23 cellular contexts compared by ENCODE assay signal in the genomic region with DNA sequence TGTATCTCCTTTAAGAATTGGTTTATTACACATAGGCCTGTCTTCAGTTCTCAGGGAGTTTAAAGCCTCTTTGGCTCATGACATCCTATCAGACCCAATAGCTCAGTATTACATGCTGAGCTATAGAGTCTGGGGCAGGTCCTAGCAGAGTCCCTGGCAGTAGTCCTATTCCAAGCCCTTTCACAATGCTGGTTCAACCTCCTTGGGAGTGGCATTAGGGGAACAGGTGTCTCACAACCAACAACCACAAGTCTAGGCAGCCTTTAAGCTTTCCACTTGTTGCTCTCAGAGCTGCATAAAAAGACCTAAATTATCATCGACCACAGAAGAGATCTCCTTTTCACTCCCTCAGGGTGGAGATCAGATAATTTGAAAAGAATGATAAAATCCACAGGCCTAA. TPM values are rescaled to one million over a fixed set of nuclear protein-coding genes. Genes with fewer than 3 reads are reported as not detected.
A peak's percentile ranks its signal among the peaks of the same experiment; 100 is the strongest.
DNase-seq lines count a peak whose midpoint lies in the region; ATAC-seq and TF ChIP-seq lines count a peak whose summit lies in the region.
"Had no signal": no experiment of that assay in that cellular context is flagged by ENCODE, and none has a peak within 500 bp of the region (broad histone marks: within the 10 kb centered on the region; RNA-seq: fewer than 3 reads in every experiment).

No MANE protein-coding gene starts in this region.

- H3T11ph ChIP-seq in H9 (ENCODE audit: low read length): no peak overlapping the region

- no peak overlapping the region for H2BK5ac ChIP-seq in H9 (ENCODE audit: insufficient read length, low read length)

- H3K14ac ChIP-seq in H9 (ENCODE audit: insufficient read depth, low read length): no peak overlapping the region

- H3K4me1 ChIP-seq in left ventricle myocardium inferior (peaks cover 8% of the 10 kb centered on the region), right cardiac atrium (ENCODE audit: control insufficient read depth, insufficient read depth, low read length) (no peaks in the 10 kb centered on the region), prostate gland (replicated peaks) (no peaks in the 10 kb centered on the region), H9 (ENCODE audit: insufficient read depth, low read length) (no peaks in the 10 kb centered on the region)
- H3K4me1 ChIP-seq: BLaER1 had no signal

- no peak overlapping the region for H3K56ac ChIP-seq in H9 (ENCODE audit: insufficient read length, low read depth, low read length)

- H2BK120ac ChIP-seq in H9 (ENCODE audit: low read depth, low read length, poor library complexity, severe bottlenecking): no peak overlapping the region

- no peak overlapping the region for H3K4me2 ChIP-seq in H9 (ENCODE audit: insufficient read depth, insufficient read length, low read length)
- H3K4me2 ChIP-seq: BLaER1, GM23338, KMS-11, SK-N-SH had no signal

- H3K23ac ChIP-seq in H9 (ENCODE audit: insufficient read length, low read depth, low read length): no peak overlapping the region

- H4K8ac ChIP-seq in H9 (replicated peaks; ENCODE audit: insufficient read length, low read depth, low read length): no peak overlapping the region

- no peaks in the 10 kb centered on the region for H3K79me2 ChIP-seq in H9 (ENCODE audit: insufficient read depth, low read length)

- no peak for TF ChIP-seq POLR2A in prostate gland (IDR thresholded peaks at IDR 0.05)

- H2AFZ ChIP-seq in H9 (ENCODE audit: low read length): no peak overlapping the region
- H2AFZ ChIP-seq: GM23338 had no signal

- no peak overlapping the region for H3K9ac ChIP-seq in H9 (ENCODE audit: extremely low read depth, insufficient read length, low read length)
- H3K9ac ChIP-seq: BLaER1, KMS-11, SK-N-SH had no signal

- H3K27ac ChIP-seq in left ventricle myocardium inferior (replicated peaks) (peak overlapping the region; percentile 41), right cardiac atrium (ENCODE audit: low read length) (no peak overlapping the region), prostate gland (no peak overlapping the region), H9 (ENCODE audit: insufficient read length, low read depth, low read length) (no peak overlapping the region)
- H3K27ac ChIP-seq: BLaER1, KMS-11 had no signal

- H3K18ac ChIP-seq in H9 (ENCODE audit: insufficient read length, low read depth, low read length): no peak overlapping the region

- H3K4me3 ChIP-seq in left ventricle myocardium inferior (no peak overlapping the region), right cardiac atrium (ENCODE audit: low read length) (no peak overlapping the region), prostate gland (no peak overlapping the region)
- H3K4me3 ChIP-seq: BLaER1, GM23338, HAP-1 had no signal

- H3K9me3 Mint-ChIP-seq in endothelial cell (ENCODE audit: unreplicated experiment): no peaks in the 10 kb centered on the region
- peaks cover 0 to 5% of the 10 kb centered on the region in 2 experiments; a peak in 2 of 5 replicates for H3K9me3 Mint-ChIP-seq in H9
- H3K9me3 Mint-ChIP-seq: CD4-positive, CD25-positive, alpha-beta regulatory T cell had no signal

- no peaks in the 10 kb centered on the region for H3K36me3 ChIP-seq in left ventricle myocardium inferior
- no peaks in the 10 kb centered on the region for H3K36me3 ChIP-seq in prostate gland
- H3K36me3 ChIP-seq: BLaER1, HAP-1 had no signal

- no peak overlapping the region for H4K91ac ChIP-seq in H9 (ENCODE audit: insufficient read length, low read depth, low read length)

- WGBS in right cardiac atrium: 81% methylated on average over 1 of the region's 1 CpG
- WGBS in prostate gland: 38% methylated on average over 1 of the region's 1 CpG
- no CpG with 5 or more reads among the region's 1 CpG for WGBS in H9 (ENCODE audit: extremely low coverage, insufficient read length, low lambda C conversion rate)

- H3K4me3 Mint-ChIP-seq in endothelial cell (ENCODE audit: unreplicated experiment) (no peak overlapping the region), H9 (no peak overlapping the region)
- H3K4me3 Mint-ChIP-seq: CD4-positive, CD25-positive, alpha-beta regulatory T cell; GM23338 had no signal

- H4K20me1 ChIP-seq in H9 (ENCODE audit: control insufficient read depth, insufficient read depth, insufficient read length): no peaks in the 10 kb centered on the region
- H4K20me1 ChIP-seq: BLaER1 had no signal

- ATAC-seq in right cardiac atrium: no peak
- no peak for ATAC-seq in HG02763 (IDR thresholded peaks at IDR 0.05; ENCODE audit: unreplicated experiment)
- ATAC-seq: GM23338 had no signal

- peaks cover 58% of the 10 kb centered on the region for H3K4me1 Mint-ChIP-seq in endothelial cell (ENCODE audit: unreplicated experiment)
- peaks cover 7 to 8% of the 10 kb centered on the region in 2 experiments for H3K4me1 Mint-ChIP-seq in H9
- H3K4me1 Mint-ChIP-seq: CD4-positive, CD25-positive, alpha-beta regulatory T cell had no signal

- no peak overlapping the region for H4K5ac ChIP-seq in H9 (ENCODE audit: insufficient read length, low read depth, low read length)

- no peak overlapping the region for H2AK5ac ChIP-seq in H9 (ENCODE audit: insufficient read length, low read length)

- H3K36me3 Mint-ChIP-seq in endothelial cell (ENCODE audit: low read depth, unreplicated experiment) (no peaks in the 10 kb centered on the region), H9 (ENCODE audit: insufficient read depth in 1 of 3, low read depth in 3 of 3) (peaks cover 0 to 5% (median 2%) of the 10 kb centered on the region in 3 experiments; a peak in 2 of 7 replicates)
- H3K36me3 Mint-ChIP-seq: CD4-positive, CD25-positive, alpha-beta regulatory T cell had no signal

- peaks cover 9% of the 10 kb centered on the region for H3K27me3 ChIP-seq in left ventricle myocardium inferior (ENCODE audit: low read depth)
- H3K27me3 ChIP-seq in right cardiac atrium (ENCODE audit: control insufficient read depth, insufficient read depth): no peaks in the 10 kb centered on the region
- no peaks in the 10 kb centered on the region for H3K27me3 ChIP-seq in prostate gland (replicated peaks; ENCODE audit: insufficient read depth)
- H3K27me3 ChIP-seq in H9 (ENCODE audit: insufficient read depth, low read length): no peaks in the 10 kb centered on the region
- H3K27me3 ChIP-seq: BLaER1 had no signal

- intact Hi-C loops in left ventricle myocardium inferior (cut with micrococcal nuclease) (no loop called here), right cardiac atrium (cut with DNase I) (no loop called here), prostate gland (cut with DNase I) (no loop called here)

- no peaks in the 10 kb centered on the region for H3K79me1 ChIP-seq in H9 (ENCODE audit: insufficient read depth, low read depth, low read length, poor library complexity, severe bottlenecking)

- H3K4ac ChIP-seq in H9 (ENCODE audit: low read depth, low read length): no peak overlapping the region

- H3K27ac Mint-ChIP-seq in endothelial cell (ENCODE audit: unreplicated experiment): peak overlapping the region; percentile 93
- H3K27ac Mint-ChIP-seq in H9: no peak overlapping the region
- H3K27ac Mint-ChIP-seq: CD4-positive, CD25-positive, alpha-beta regulatory T cell; GM23338 had no signal

- no peak overlapping the region for H2BK20ac ChIP-seq in H9 (ENCODE audit: low read depth, low read length, poor library complexity, severe bottlenecking)

- DNase-seq in left ventricle myocardium inferior: no peak
- no peak for DNase-seq in right cardiac atrium
- DNase-seq in endothelial cell (ENCODE audit: low spot score): no peak
- DNase-seq in prostate gland (ENCODE audit: low spot score): peak; percentile 17
- DNase-seq in HUDEP-2 (lab: John Stamatoyannopoulos, UW; ENCODE audit: unreplicated experiment in 76 of 76): no peak
- no peak for DNase-seq in H9
- DNase-seq: CD4-positive, CD25-positive, alpha-beta regulatory T cell; DMS53; GF-D8; IMR-90; NCI-H1092; NCI-H1417 treated with DMSO at 0.1 percent for 48 hours; NCI-H1694 treated with DMSO at 0.1 percent for 48 hours; NCI-H2081 treated with DMSO at 0.1 percent for 48 hours; NCI-H524; NCI-H748 treated with DMSO at 0.1 percent for 48 hours; SK-N-SH had no signal

- H3K23me2 ChIP-seq in H9 (ENCODE audit: insufficient read length, low read depth, low read length, poor library complexity, severe bottlenecking): no peaks in the 10 kb centered on the region

- TF ChIP-seq CTCF in left ventricle myocardium inferior (IDR thresholded peaks at IDR 0.05; ENCODE audit: borderline replicate concordance) (no peak), endothelial cell (IDR thresholded peaks at IDR 0.05; ENCODE audit: unreplicated experiment) (no peak), prostate gland (IDR thresholded peaks at IDR 0.05) (no peak), H9 (conservative IDR thresholded peaks at IDR 0.05) (no peak)

- H2BK12ac ChIP-seq in H9 (ENCODE audit: insufficient read length, low read depth, low read length): no peak overlapping the region

- H2BK15ac ChIP-seq in H9 (ENCODE audit: low read depth, low read length): no peak overlapping the region

- H3K27me3 Mint-ChIP-seq in endothelial cell (ENCODE audit: unreplicated experiment) (peaks cover 2% of the 10 kb centered on the region), H9 (ENCODE audit: low read depth) (peaks cover 7% of the 10 kb centered on the region)

- H3K9me3 ChIP-seq in left ventricle myocardium inferior (replicated peaks): no peaks in the 10 kb centered on the region
- H3K9me3 ChIP-seq in right cardiac atrium (ENCODE audit: control insufficient read depth, low read length): no peaks in the 10 kb centered on the region
- no peaks in the 10 kb centered on the region for H3K9me3 ChIP-seq in prostate gland
- H3K9me3 ChIP-seq in H9 (ENCODE audit: control insufficient read depth, low read depth, low read length): no peaks in the 10 kb centered on the region
- H3K9me3 ChIP-seq: HAP-1, SK-N-SH had no signal

RNA-seq across cellular contexts. Expression of a gene that starts 22.8 kb away (rescaled TPM):
- total RNA-seq in left ventricle myocardium inferior (1.9 TPM), right cardiac atrium (1 to 10 TPM; 1.4 to 2.4 (median 1.6) TPM), endothelial cell (ENCODE audit: unreplicated experiment) (19.1 TPM), prostate gland (1 to 10 TPM; 1.2 to 3.2 TPM), H9 (2021) (0.13 and 0.22 TPM in 2 replicates)
- 2.8 TPM for polyA plus RNA-seq in right cardiac atrium
- total RNA-seq: IMR-90 had no signal
- polyA plus RNA-seq: AG04450, GM23338, IMR-90, SK-N-SH had no signal
